27 cellular contexts compared by ENCODE assay signal in the genomic region with DNA sequence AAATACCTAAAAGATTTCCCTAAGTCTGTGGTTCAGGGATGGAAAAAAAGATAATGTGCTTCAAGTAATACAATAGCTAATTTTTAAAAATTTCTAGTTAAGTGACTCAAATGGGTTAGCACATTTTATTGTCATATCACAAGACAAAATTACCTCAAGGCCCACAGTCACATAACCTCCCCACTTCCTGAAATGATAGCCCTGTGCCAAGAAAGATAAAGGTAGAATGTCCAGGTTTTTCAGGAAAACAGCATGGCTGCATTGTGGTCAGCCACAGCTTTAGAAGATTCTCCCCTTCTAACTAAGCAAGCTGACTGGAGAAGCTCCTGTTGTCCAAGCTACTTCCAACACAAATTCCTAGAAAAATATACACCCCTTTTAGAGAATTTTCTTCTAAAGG.
"Had no signal": no experiment of that assay in that cellular context is flagged by ENCODE, and none has a peak within 500 bp of the region (broad histone marks: within the 10 kb centered on the region; RNA-seq: fewer than 3 reads in every experiment).

No MANE protein-coding gene starts in this region.

- ATAC-seq: naive thymus-derived CD8-positive, alpha-beta T cell; natural killer cell treated with Interleukin-12 subunit alpha and Interleukin-12 subunit beta and Interleukin-15 and Interleukin-18, amount 100 ng/mL, for 72 hours; psoas muscle; right cardiac atrium; right lobe of liver; stimulated activated effector memory CD8-positive, alpha-beta T cell treated with anti-CD3 and anti-CD28 coated beads, Interleukin-12 subunit alpha, Interleukin-12 subunit beta, amount 100 ng/mL, for 72 hours; stimulated activated naive B cell treated with anti-CD40 and anti-IgM and Interleukin-4, amounts not matched to agents 10 μg/mL and 1 μg/mL and 100 μg/mL, for 72 hours; upper lobe of right lung had no signal

- DNase-seq: naive thymus-derived CD8-positive, alpha-beta T cell; nephron progenitor cell; nucleus accumbens; pancreas; psoas muscle; right cardiac atrium; right lobe of liver; sigmoid colon; small intestine; stimulated activated CD4-positive, alpha-beta T cell treated with anti-CD3 and anti-CD28 coated beads, Interleukin-15, amount 100 ng/mL, for 24 hours; stimulated activated CD4-positive, alpha-beta T cell treated with anti-CD3 and anti-CD28 coated beads, Interleukin-2, amount 100 ng/mL, for 24 hours; stimulated activated CD4-positive, alpha-beta T cell treated with anti-CD3 and anti-CD28 coated beads, Interleukin-2, amount 100 ng/mL, for 48 hours; stimulated activated CD4-positive, alpha-beta T cell treated with anti-CD3 and anti-CD28 coated beads, Interleukin-4, amount 100 ng/mL, for 24 hours; stimulated activated naive B cell treated with anti-CD40 and anti-IgM and Interleukin-4, amounts not matched to agents 10 μg/mL and 1 μg/mL and 100 μg/mL, for 72 hours; stimulated activated naive CD4-positive, alpha-beta T cell treated with Interleukin-2 at 50 U/mL for 16 hours; stomach; thyroid gland; trophoblast cell; upper lobe of right lung; uterus had no signal

- H3K36me3 Mint-ChIP-seq: naive thymus-derived CD8-positive, alpha-beta T cell; natural killer cell treated with Interleukin-12 subunit alpha and Interleukin-12 subunit beta and Interleukin-15 and Interleukin-18, amount 100 ng/mL, for 72 hours; stimulated activated effector memory CD8-positive, alpha-beta T cell treated with anti-CD3 and anti-CD28 coated beads, Interleukin-12 subunit alpha, Interleukin-12 subunit beta, amount 100 ng/mL, for 72 hours; stimulated activated naive B cell treated with anti-CD40 and anti-IgM and Interleukin-4, amounts not matched to agents 10 μg/mL and 1 μg/mL and 100 μg/mL, for 72 hours had no signal

- H3K4me3 ChIP-seq: pancreas, psoas muscle, right lobe of liver, sigmoid colon, stomach, thoracic aorta, thyroid gland, tibial nerve, upper lobe of right lung, uterus had no signal

- H3K9me3 Mint-ChIP-seq: stimulated activated effector memory CD8-positive, alpha-beta T cell treated with anti-CD3 and anti-CD28 coated beads, Interleukin-12 subunit alpha, Interleukin-12 subunit beta, amount 100 ng/mL, for 72 hours; stimulated activated naive B cell treated with anti-CD40 and anti-IgM and Interleukin-4, amounts not matched to agents 10 μg/mL and 1 μg/mL and 100 μg/mL, for 72 hours had no signal

- H3K27me3 Mint-ChIP-seq: natural killer cell treated with Interleukin-12 subunit alpha and Interleukin-12 subunit beta and Interleukin-15 and Interleukin-18, amount 100 ng/mL, for 72 hours; progenitor cell of endocrine pancreas had no signal

- H3K4me3 Mint-ChIP-seq: naive thymus-derived CD8-positive, alpha-beta T cell; natural killer cell treated with Interleukin-12 subunit alpha and Interleukin-12 subunit beta and Interleukin-15 and Interleukin-18, amount 100 ng/mL, for 72 hours; nephron progenitor cell; neural crest cell; stimulated activated effector memory CD8-positive, alpha-beta T cell treated with anti-CD3 and anti-CD28 coated beads, Interleukin-12 subunit alpha, Interleukin-12 subunit beta, amount 100 ng/mL, for 72 hours; stimulated activated naive B cell treated with anti-CD40 and anti-IgM and Interleukin-4, amounts not matched to agents 10 μg/mL and 1 μg/mL and 100 μg/mL, for 72 hours; stimulated activated naive CD8-positive, alpha-beta T cell treated with anti-CD3 and anti-CD28 coated beads, Interleukin-15, Interleukin-2, amounts not matched to agents 100 ng/mL and 50 ng/mL, for 24 hours had no signal

- H3K4me1 Mint-ChIP-seq: stimulated activated effector memory CD8-positive, alpha-beta T cell treated with anti-CD3 and anti-CD28 coated beads, Interleukin-12 subunit alpha, Interleukin-12 subunit beta, amount 100 ng/mL, for 72 hours; stimulated activated naive B cell treated with anti-CD40 and anti-IgM and Interleukin-4, amounts not matched to agents 10 μg/mL and 1 μg/mL and 100 μg/mL, for 72 hours had no signal

- H3K27ac Mint-ChIP-seq: natural killer cell treated with Interleukin-12 subunit alpha and Interleukin-12 subunit beta and Interleukin-15 and Interleukin-18, amount 100 ng/mL, for 72 hours; nephron progenitor cell; progenitor cell of endocrine pancreas; stimulated activated effector memory CD8-positive, alpha-beta T cell treated with anti-CD3 and anti-CD28 coated beads, Interleukin-12 subunit alpha, Interleukin-12 subunit beta, amount 100 ng/mL, for 72 hours; stimulated activated naive B cell treated with anti-CD40 and anti-IgM and Interleukin-4, amounts not matched to agents 10 μg/mL and 1 μg/mL and 100 μg/mL, for 72 hours; stimulated activated naive CD8-positive, alpha-beta T cell treated with anti-CD3 and anti-CD28 coated beads, Interleukin-15, Interleukin-2, amounts not matched to agents 100 ng/mL and 50 ng/mL, for 24 hours had no signal
